ENCODE assay signal across 29 cellular contexts in genomic region chrX:147637190-147637589, GRCh38.
"Had no signal": no experiment of that assay in that cellular context is flagged by ENCODE, and none has a peak within 500 bp of the region (broad histone marks: within the 10 kb centered on the region; RNA-seq: fewer than 3 reads in every experiment).

No MANE protein-coding gene starts in this region.

- DNase-seq: colonic mucosa; cortex of kidney; dermis blood vessel endothelial cell; effector CD4-positive, alpha-beta T cell; effector CD8-positive, alpha-beta T cell; effector memory CD4-positive, alpha-beta T cell; effector memory CD8-positive, alpha-beta T cell; endodermal cell; erythroblast; esophagus squamous epithelium; foreskin fibroblast; foreskin keratinocyte; foreskin melanocyte; gastrocnemius medialis; glutamatergic neuron; head of caudate nucleus; heart right ventricle had no signal

- H3K4me3 Mint-ChIP-seq: dendritic cell treated with granulocyte-macrophage colony-stimulating factor and Interleukin-4, amounts not matched to agents 40 ng/mL and 50 ng/mL, for 4 days; effector memory CD8-positive, alpha-beta T cell; endodermal cell had no signal

- H3K27ac ChIP-seq: colonic mucosa, coronary artery, dorsolateral prefrontal cortex, epithelial cell of prostate, esophagus muscularis mucosa, esophagus squamous epithelium, foreskin keratinocyte, gastrocnemius medialis, gastroesophageal sphincter, heart left ventricle, heart right ventricle had no signal

- H3K9me3 Mint-ChIP-seq: effector memory CD8-positive, alpha-beta T cell had no signal

- H3K27me3 Mint-ChIP-seq: dendritic cell treated with granulocyte-macrophage colony-stimulating factor and Interleukin-4, amounts not matched to agents 40 ng/mL and 50 ng/mL, for 4 days; effector memory CD8-positive, alpha-beta T cell had no signal

- H3K9me3 ChIP-seq: colonic mucosa, esophagus muscularis mucosa, esophagus squamous epithelium, gastrocnemius medialis, gastroesophageal sphincter, heart left ventricle, heart right ventricle had no signal

- H3K27ac Mint-ChIP-seq: dendritic cell treated with granulocyte-macrophage colony-stimulating factor and Interleukin-4, amounts not matched to agents 40 ng/mL and 50 ng/mL, for 4 days; effector memory CD8-positive, alpha-beta T cell; endodermal cell had no signal

- H3K4me3 ChIP-seq: colonic mucosa, coronary artery, dorsolateral prefrontal cortex, esophagus muscularis mucosa, esophagus squamous epithelium, gastrocnemius medialis, gastroesophageal sphincter, heart left ventricle, heart right ventricle had no signal

- FAIRE-seq: colon, endometrium, endothelial cell of umbilical vein, frontal cortex had no signal

- ATAC-seq: effector memory CD8-positive, alpha-beta T cell; esophagus mucosa; foreskin keratinocyte; gastrocnemius medialis; gastroesophageal sphincter; heart left ventricle; heart right ventricle had no signal

- H3K36me3 ChIP-seq: colonic mucosa, esophagus muscularis mucosa, esophagus squamous epithelium, gastrocnemius medialis, gastroesophageal sphincter, heart left ventricle, heart right ventricle had no signal

- H3K4me1 Mint-ChIP-seq: endodermal cell had no signal

- H3K4me1 ChIP-seq: colonic mucosa, esophagus muscularis mucosa, esophagus squamous epithelium, foreskin keratinocyte, gastrocnemius medialis, gastroesophageal sphincter, heart left ventricle, heart right ventricle had no signal
